In genomic region chrX:119706616-119707015, GRCh38 we compare ENCODE assay signal across 31 cellular contexts. TPM values are rescaled to one million over a fixed set of nuclear protein-coding genes. Genes with fewer than 3 reads are reported as not detected.
DNase-seq lines count a peak whose midpoint lies in the region; ATAC-seq and FAIRE-seq lines count a peak whose summit lies in the region.
"Had no signal": no experiment of that assay in that cellular context is flagged by ENCODE, and none has a peak within 500 bp of the region (broad histone marks: within the 10 kb centered on the region; RNA-seq: fewer than 3 reads in every experiment).

No MANE protein-coding gene starts in this region.

- H3K36me3 ChIP-seq in mesenchymal stem cell (ENCODE audit: control insufficient read depth in 1 of 2, insufficient read depth in 2 of 2, low read depth in 1 of 2, low read length in 2 of 2) (no peaks in the 10 kb centered on the region), mesendoderm (ENCODE audit: control insufficient read depth, insufficient read depth, low read length) (no peaks in the 10 kb centered on the region)
- H3K36me3 ChIP-seq: BLaER1 treated with 17β-estradiol and CSF1 and Interleukin-3, amounts not matched to agents 10 nM and 100 nM; right atrium auricular region had no signal

- 74% methylated on average over 2 of the region's 5 CpGs for WGBS in mesenchymal stem cell
- WGBS in mesendoderm (ENCODE audit: extremely low coverage, insufficient coverage, low lambda C conversion rate) = no CpG with 5 or more reads among the region's 5 CpGs

- H3K79me1 ChIP-seq in mesenchymal stem cell (replicated peaks; ENCODE audit: low read length, poor library complexity, severe bottlenecking) (no peaks in the 10 kb centered on the region), mesendoderm (ENCODE audit: low read length) (no peaks in the 10 kb centered on the region)

- H3K4me3 Mint-ChIP-seq in activated T-helper 17 cell treated with anti-CD3 and anti-CD28 coated beads, Interleukin-2, amount 50 U/mL, for 72 hours = no peak overlapping the region
- H3K4me3 Mint-ChIP-seq: activated naive CD4-positive, alpha-beta T cell treated with anti-CD3 and anti-CD28 coated beads, Interleukin-2, amount 50 U/mL, for 24 hours; activated T-helper 1 cell treated with anti-CD3 and anti-CD28 coated beads, Interleukin-12 subunit alpha, Interleukin-12 subunit beta, Interleukin-2, Interleukin-4 antibody, amounts not matched to agents 30 ng/mL and 10 ng/mL and 1 ng/mL, durations not matched to agents 14 hours and 24 hours and 36 hours; IgD-negative memory B cell; nephron; stimulated activated naive B cell treated with anti-CD40 and anti-IgM and Interleukin-4, amounts not matched to agents 10 μg/mL and 1 μg/mL and 100 μg/mL, for 72 hours had no signal

- no peak overlapping the region for H2AFZ ChIP-seq in mesenchymal stem cell (ENCODE audit: low read depth, low read length)
- H2AFZ ChIP-seq: parathyroid adenoma had no signal

- H3K27ac Mint-ChIP-seq in activated T-helper 17 cell treated with anti-CD3 and anti-CD28 coated beads, Interleukin-2, amount 50 U/mL, for 72 hours = no peak overlapping the region
- H3K27ac Mint-ChIP-seq: activated naive CD4-positive, alpha-beta T cell treated with anti-CD3 and anti-CD28 coated beads, Interleukin-2, amount 50 U/mL, for 24 hours; IgD-negative memory B cell; nephron; stimulated activated naive B cell treated with anti-CD40 and anti-IgM and Interleukin-4, amounts not matched to agents 10 μg/mL and 1 μg/mL and 100 μg/mL, for 72 hours had no signal

- H2BK5ac ChIP-seq in mesenchymal stem cell (ENCODE audit: low read depth, low read length, poor library complexity, severe bottlenecking) = no peak overlapping the region
- H2BK5ac ChIP-seq in mesendoderm (ENCODE audit: low read length) = no peak overlapping the region

- ATAC-seq in GM19351 (IDR thresholded peaks at IDR 0.05; ENCODE audit: unreplicated experiment) (peak; percentile 98), HG02870 (IDR thresholded peaks at IDR 0.05; ENCODE audit: unreplicated experiment) (peak; percentile 85)
- ATAC-seq in activated T-helper 17 cell treated with anti-CD3 and anti-CD28 coated beads, Interleukin-2, amount 50 U/mL, for 72 hours (replicated peaks) = peak; percentile 89
- ATAC-seq: mucosa of descending colon had no signal

- H3K23ac ChIP-seq in mesenchymal stem cell (ENCODE audit: low read length in 2 of 2) = no peak overlapping the region
- no peak overlapping the region for H3K23ac ChIP-seq in mesendoderm (ENCODE audit: low read length)

- no peak overlapping the region for H2BK120ac ChIP-seq in mesenchymal stem cell (ENCODE audit: low read depth, low read length)
- H2BK120ac ChIP-seq in mesendoderm (ENCODE audit: low read depth, low read length) = no peak overlapping the region

- peak; percentile 77 for FAIRE-seq in GM18507 (lab: Jason Lieb, UNC)
- FAIRE-seq: islet of Langerhans, urothelium cell line had no signal

- no peak overlapping the region for H2BK15ac ChIP-seq in mesenchymal stem cell (ENCODE audit: low read depth, poor library complexity, severe bottlenecking)
- H2BK15ac ChIP-seq in mesendoderm (replicated peaks; ENCODE audit: low read depth) = no peak overlapping the region

- no peak overlapping the region for H4K91ac ChIP-seq in mesenchymal stem cell (ENCODE audit: low read length)

- H4K8ac ChIP-seq in mesenchymal stem cell (ENCODE audit: low read length) (no peak overlapping the region), mesendoderm (ENCODE audit: low read depth, low read length) (no peak overlapping the region)

- no peaks in the 10 kb centered on the region for H3K36me3 Mint-ChIP-seq in activated T-helper 17 cell treated with anti-CD3 and anti-CD28 coated beads, Interleukin-2, amount 50 U/mL, for 72 hours (ENCODE audit: low read depth)
- H3K36me3 Mint-ChIP-seq: activated naive CD4-positive, alpha-beta T cell treated with anti-CD3 and anti-CD28 coated beads, Interleukin-2, amount 50 U/mL, for 24 hours; IgD-negative memory B cell; stimulated activated naive B cell treated with anti-CD40 and anti-IgM and Interleukin-4, amounts not matched to agents 10 μg/mL and 1 μg/mL and 100 μg/mL, for 72 hours had no signal

- no peak overlapping the region for H3K56ac ChIP-seq in mesendoderm (ENCODE audit: low read length)

- no peaks in the 10 kb centered on the region for H3K9me3 ChIP-seq in mesenchymal stem cell (ENCODE audit: control insufficient read depth, low read length)
- H3K9me3 ChIP-seq: BLaER1 treated with 17β-estradiol and CSF1 and Interleukin-3, amounts not matched to agents 10 nM and 100 nM; Caco-2; mucosa of descending colon; right atrium auricular region; SK-N-SH; testis had no signal

- H3K27me3 ChIP-seq in mesenchymal stem cell (ENCODE audit: control insufficient read depth in 1 of 2, insufficient read depth in 1 of 2, low read length in 2 of 2) = no peaks in the 10 kb centered on the region
- no peaks in the 10 kb centered on the region for H3K27me3 ChIP-seq in mesendoderm (ENCODE audit: insufficient read depth, low read length, poor library complexity)
- H3K27me3 ChIP-seq: BLaER1 treated with 17β-estradiol and CSF1 and Interleukin-3, amounts not matched to agents 10 nM and 100 nM; right atrium auricular region; testis had no signal

- H3K4me2 ChIP-seq in mesenchymal stem cell (ENCODE audit: low read length, poor library complexity, severe bottlenecking) (no peak overlapping the region), mesendoderm (ENCODE audit: low read length) (no peak overlapping the region)
- H3K4me2 ChIP-seq: BLaER1 treated with 17β-estradiol and CSF1 and Interleukin-3, amounts not matched to agents 10 nM and 100 nM; SK-N-SH had no signal

- DNase-seq in GM18507 (ENCODE audit: extremely low spot score, insufficient read length, low read depth) (no peak), substantia nigra (lab: John Stamatoyannopoulos, UW) (no peak), mesenchymal stem cell (no peak), mesendoderm (no peak)
- DNase-seq: activated CD4-positive, alpha-beta T cell treated with anti-CD3 and anti-CD28 coated beads for 48 hours; Caco-2; central memory CD4-positive, alpha-beta T cell; dermis blood vessel endothelial cell; DMS79 treated with DMSO at 0.1 percent for 48 hours; GOT3; mucosa of descending colon; NCI-H1092; NCI-H1930; NCI-H345; NCI-H774; SK-N-SH; stimulated activated CD4-positive, alpha-beta T cell treated with anti-CD3 and anti-CD28 coated beads, Interleukin-2, amount 100 ng/mL, for 48 hours; stimulated activated naive B cell treated with anti-CD40 and anti-IgM and Interleukin-4, amounts not matched to agents 10 μg/mL and 1 μg/mL and 100 μg/mL, for 72 hours; testis had no signal

- no peaks in the 10 kb centered on the region for H3K27me3 Mint-ChIP-seq in activated T-helper 17 cell treated with anti-CD3 and anti-CD28 coated beads, Interleukin-2, amount 50 U/mL, for 72 hours
- H3K27me3 Mint-ChIP-seq: activated naive CD4-positive, alpha-beta T cell treated with anti-CD3 and anti-CD28 coated beads, Interleukin-2, amount 50 U/mL, for 24 hours; IgD-negative memory B cell had no signal

- no peak overlapping the region for H3K27ac ChIP-seq in substantia nigra (ENCODE audit: low read depth, low read length, poor library complexity, severe bottlenecking)
- no peak overlapping the region for H3K27ac ChIP-seq in mesenchymal stem cell (ENCODE audit: low read length, poor library complexity, severe bottlenecking)
- H3K27ac ChIP-seq in mesendoderm (ENCODE audit: low read depth, low read length) = no peak overlapping the region
- H3K27ac ChIP-seq: BLaER1 treated with 17β-estradiol and CSF1 and Interleukin-3, amounts not matched to agents 10 nM and 100 nM; parathyroid adenoma; right atrium auricular region; testis had no signal

- H3K4ac ChIP-seq in mesenchymal stem cell (ENCODE audit: low read depth in 1 of 2, low read length in 2 of 2) = no peak overlapping the region
- H3K4ac ChIP-seq in mesendoderm (ENCODE audit: low read depth, low read length) = no peak overlapping the region

- H3K79me2 ChIP-seq in mesendoderm (ENCODE audit: control insufficient read depth, insufficient read depth, low read length) = no peaks in the 10 kb centered on the region
- H3K79me2 ChIP-seq: parathyroid adenoma had no signal

- no peak overlapping the region for H3K14ac ChIP-seq in mesenchymal stem cell (ENCODE audit: low read length in 2 of 2)

- H3K9me3 Mint-ChIP-seq in activated T-helper 17 cell treated with anti-CD3 and anti-CD28 coated beads, Interleukin-2, amount 50 U/mL, for 72 hours = no peaks in the 10 kb centered on the region
- H3K9me3 Mint-ChIP-seq: activated naive CD4-positive, alpha-beta T cell treated with anti-CD3 and anti-CD28 coated beads, Interleukin-2, amount 50 U/mL, for 24 hours; activated T-helper 1 cell treated with anti-CD3 and anti-CD28 coated beads, Interleukin-12 subunit alpha, Interleukin-12 subunit beta, Interleukin-2, Interleukin-4 antibody, amounts not matched to agents 30 ng/mL and 10 ng/mL and 1 ng/mL, durations not matched to agents 14 hours and 24 hours and 36 hours; IgD-negative memory B cell; stimulated activated naive B cell treated with anti-CD40 and anti-IgM and Interleukin-4, amounts not matched to agents 10 μg/mL and 1 μg/mL and 100 μg/mL, for 72 hours had no signal

- no peak overlapping the region for H3K4me3 ChIP-seq in mesenchymal stem cell (ENCODE audit: insufficient read depth in 1 of 2, low read depth in 1 of 2, low read length in 2 of 2)
- H3K4me3 ChIP-seq in mesendoderm (ENCODE audit: low read length) = no peak overlapping the region
- H3K4me3 ChIP-seq: BLaER1 treated with 17β-estradiol and CSF1 and Interleukin-3, amounts not matched to agents 10 nM and 100 nM; mucosa of descending colon; right atrium auricular region; testis had no signal

- H3K4me1 Mint-ChIP-seq in activated T-helper 17 cell treated with anti-CD3 and anti-CD28 coated beads, Interleukin-2, amount 50 U/mL, for 72 hours = no peaks in the 10 kb centered on the region
- H3K4me1 Mint-ChIP-seq: activated naive CD4-positive, alpha-beta T cell treated with anti-CD3 and anti-CD28 coated beads, Interleukin-2, amount 50 U/mL, for 24 hours; nephron had no signal

- H4K5ac ChIP-seq in mesendoderm (ENCODE audit: low read length) = no peak overlapping the region

- H3K4me1 ChIP-seq in mesenchymal stem cell (ENCODE audit: control insufficient read depth, insufficient read depth, low read depth, low read length) (no peaks in the 10 kb centered on the region), mesendoderm (ENCODE audit: control insufficient read depth, low read depth, low read length) (no peaks in the 10 kb centered on the region)
- H3K4me1 ChIP-seq: Caco-2, parathyroid adenoma, right atrium auricular region, testis had no signal

- no peak overlapping the region for H2BK12ac ChIP-seq in mesenchymal stem cell (ENCODE audit: low read length in 2 of 2)

- H2AK5ac ChIP-seq in mesenchymal stem cell (ENCODE audit: low read length, severe bottlenecking) (no peak overlapping the region), mesendoderm (ENCODE audit: low read length) (no peak overlapping the region)

- no peak overlapping the region for H3K9ac ChIP-seq in mesenchymal stem cell (ENCODE audit: low read length)
- no peak overlapping the region for H3K9ac ChIP-seq in mesendoderm (ENCODE audit: low read length)
- H3K9ac ChIP-seq: BLaER1 treated with 17β-estradiol and CSF1 and Interleukin-3, amounts not matched to agents 10 nM and 100 nM; parathyroid adenoma; SK-N-SH had no signal

- no peak overlapping the region for H3K18ac ChIP-seq in mesenchymal stem cell (ENCODE audit: low read depth in 1 of 2, low read length in 2 of 2)
- no peak overlapping the region for H3K18ac ChIP-seq in mesendoderm (ENCODE audit: low read length)

RNA-seq across cellular contexts. Expression of gene SEPTIN6, which starts 13.6 kb away (rescaled TPM):
- total RNA-seq in activated T-helper 17 cell treated with anti-CD3 and anti-CD28 coated beads, Interleukin-2, amount 50 U/mL, for 72 hours = 100 to 1,000 TPM; 171 to 204 TPM
- 63.7 TPM for polyA plus RNA-seq in mesenchymal stem cell (2013, experiment 1 of 2)
- 65.3 TPM for polyA plus RNA-seq in mesenchymal stem cell (2013, experiment 2 of 2)
- 19.8 TPM for polyA plus RNA-seq in mesendoderm (2013, experiment 1 of 2)
- polyA plus RNA-seq in mesendoderm (2013, experiment 2 of 2) = 20.8 TPM

RNA-seq across cellular contexts. Expression of gene SOWAHD, which starts 51.8 kb away (rescaled TPM):
- under 1 TPM in 1 of 2 donors, not detected in 1; 0.26 TPM for total RNA-seq in activated T-helper 17 cell treated with anti-CD3 and anti-CD28 coated beads, Interleukin-2, amount 50 U/mL, for 72 hours
- polyA plus RNA-seq in mesenchymal stem cell (2013, experiment 1 of 2) = 0.35 TPM
- 0.29 TPM for polyA plus RNA-seq in mesenchymal stem cell (2013, experiment 2 of 2)
- polyA plus RNA-seq in mesendoderm (2013, experiment 1 of 2) = 0.28 TPM
- polyA plus RNA-seq in mesendoderm (2013, experiment 2 of 2) = 0.20 TPM
- total RNA-seq: dermis blood vessel endothelial cell, right atrium auricular region had no signal
